ENCODE assay signal across 12 cellular contexts in the genomic region with DNA sequence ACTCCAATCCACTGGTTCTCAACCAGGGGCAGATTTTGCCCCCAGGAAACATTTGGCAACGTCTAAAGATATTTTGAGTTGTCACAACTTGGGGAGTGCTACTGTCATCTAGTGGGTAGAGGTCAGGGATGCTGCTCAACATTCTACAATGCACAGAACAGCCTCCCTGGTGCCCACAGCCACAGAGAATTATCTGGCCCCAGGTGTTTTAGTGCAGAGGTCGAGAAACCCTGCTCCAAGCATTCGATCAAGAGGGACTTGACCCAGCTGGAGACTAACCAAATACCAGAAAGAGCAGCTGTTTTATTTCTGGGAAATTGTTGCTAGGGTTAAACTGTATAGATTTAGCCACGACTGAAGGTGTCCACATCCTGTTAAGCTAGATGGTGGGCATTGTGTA. TPM values are rescaled to one million over a fixed set of nuclear protein-coding genes. Genes with fewer than 3 reads are reported as not detected.
DNase-seq lines count a peak whose midpoint lies in the region; ATAC-seq lines count a peak whose summit lies in the region.
"Had no signal": no experiment of that assay in that cellular context is flagged by ENCODE, and none has a peak within 500 bp of the region (broad histone marks: within the 10 kb centered on the region; RNA-seq: fewer than 3 reads in every experiment).

No MANE protein-coding gene starts in this region.

- no peaks in the 10 kb centered on the region for H3K27me3 Mint-ChIP-seq in activated CD4-positive, alpha-beta T cell treated with anti-CD3 and anti-CD28 coated beads, Interleukin-2, amount 10 ng/mL, durations not matched to agents 24 days and 14 days
- H3K27me3 Mint-ChIP-seq in T-helper 1 cell treated with Interleukin-12 subunit alpha and Interleukin-12 subunit beta and Interleukin-4 antibody, amounts not matched to agents 30 μg/mL and 1 μg/mL, for 36 hours (ENCODE audit: low read depth): no peaks in the 10 kb centered on the region
- H3K27me3 Mint-ChIP-seq in natural killer cell treated with Interleukin-12 subunit alpha and Interleukin-12 subunit beta and Interleukin-15 and Interleukin-18, amount 100 ng/mL, for 72 hours: no peaks in the 10 kb centered on the region

- peak overlapping the region; percentile 95 for H3K27ac Mint-ChIP-seq in activated CD4-positive, alpha-beta T cell treated with anti-CD3 and anti-CD28 coated beads, Interleukin-2, amount 10 ng/mL, durations not matched to agents 24 days and 14 days
- H3K27ac Mint-ChIP-seq in T-helper 1 cell treated with Interleukin-12 subunit alpha and Interleukin-12 subunit beta and Interleukin-4 antibody, amounts not matched to agents 30 μg/mL and 1 μg/mL, for 36 hours: peak overlapping the region; percentile 74
- H3K27ac Mint-ChIP-seq in natural killer cell treated with Interleukin-12 subunit alpha and Interleukin-12 subunit beta and Interleukin-15 and Interleukin-18, amount 100 ng/mL, for 72 hours: peak overlapping the region; percentile 96 to 98
- H3K27ac Mint-ChIP-seq: mesothelial cell of epicardium had no signal

- H3K36me3 Mint-ChIP-seq in activated CD4-positive, alpha-beta T cell treated with anti-CD3 and anti-CD28 coated beads, Interleukin-2, amount 10 ng/mL, durations not matched to agents 24 days and 14 days (ENCODE audit: low read depth): peaks cover 72% of the 10 kb centered on the region
- peaks cover 42% of the 10 kb centered on the region for H3K36me3 Mint-ChIP-seq in T-helper 1 cell treated with Interleukin-12 subunit alpha and Interleukin-12 subunit beta and Interleukin-4 antibody, amounts not matched to agents 30 μg/mL and 1 μg/mL, for 36 hours (ENCODE audit: low read depth)
- peaks cover 28% of the 10 kb centered on the region for H3K36me3 Mint-ChIP-seq in natural killer cell treated with Interleukin-12 subunit alpha and Interleukin-12 subunit beta and Interleukin-15 and Interleukin-18, amount 100 ng/mL, for 72 hours
- H3K36me3 Mint-ChIP-seq: mesothelial cell of epicardium had no signal

- DNase-seq in activated CD4-positive, alpha-beta T cell treated with anti-CD3 and anti-CD28 coated beads, Interleukin-2, amount 10 ng/mL, durations not matched to agents 24 days and 14 days: no peak
- no peak for DNase-seq in activated CD4-positive, alpha-beta T cell treated with anti-CD3 and anti-CD28 coated beads for 1 hour
- DNase-seq in natural killer cell treated with Interleukin-12 subunit alpha and Interleukin-12 subunit beta and Interleukin-15 and Interleukin-18, amount 100 ng/mL, for 72 hours (ENCODE audit: low spot score): no peak
- DNase-seq in central memory CD4-positive, alpha-beta T cell: no peak
- DNase-seq: PC-9 had no signal

- H3K4me1 Mint-ChIP-seq in activated CD4-positive, alpha-beta T cell treated with anti-CD3 and anti-CD28 coated beads, Interleukin-2, amount 10 ng/mL, durations not matched to agents 24 days and 14 days: peaks cover 93% of the 10 kb centered on the region
- H3K4me1 Mint-ChIP-seq in T-helper 1 cell treated with Interleukin-12 subunit alpha and Interleukin-12 subunit beta and Interleukin-4 antibody, amounts not matched to agents 30 μg/mL and 1 μg/mL, for 36 hours (ENCODE audit: low read depth): peaks cover 76% of the 10 kb centered on the region
- peaks cover 96 to 97% of the 10 kb centered on the region in 2 donors for H3K4me1 Mint-ChIP-seq in natural killer cell treated with Interleukin-12 subunit alpha and Interleukin-12 subunit beta and Interleukin-15 and Interleukin-18, amount 100 ng/mL, for 72 hours (ENCODE audit: low read depth in 2 of 2)

- peak overlapping the region; percentile 76 for H3K4me3 Mint-ChIP-seq in activated CD4-positive, alpha-beta T cell treated with anti-CD3 and anti-CD28 coated beads, Interleukin-2, amount 10 ng/mL, durations not matched to agents 24 days and 14 days
- H3K4me3 Mint-ChIP-seq in T-helper 1 cell treated with Interleukin-12 subunit alpha and Interleukin-12 subunit beta and Interleukin-4 antibody, amounts not matched to agents 30 μg/mL and 1 μg/mL, for 36 hours: peak overlapping the region; percentile 46
- peak overlapping the region; percentile 72 for H3K4me3 Mint-ChIP-seq in natural killer cell treated with Interleukin-12 subunit alpha and Interleukin-12 subunit beta and Interleukin-15 and Interleukin-18, amount 100 ng/mL, for 72 hours
- H3K4me3 Mint-ChIP-seq: mesothelial cell of epicardium had no signal

- peak; percentile 3 for ATAC-seq in HG02678 (IDR thresholded peaks at IDR 0.05; ENCODE audit: unreplicated experiment)
- ATAC-seq in natural killer cell treated with Interleukin-12 subunit alpha and Interleukin-12 subunit beta and Interleukin-15 and Interleukin-18, amount 100 ng/mL, for 72 hours: peak; percentile 52 to 57
- no peak for ATAC-seq in GM18861 (IDR thresholded peaks at IDR 0.05; ENCODE audit: unreplicated experiment)
- ATAC-seq in HG02610 (IDR thresholded peaks at IDR 0.05; ENCODE audit: unreplicated experiment): no peak

- intact Hi-C loops in activated CD4-positive, alpha-beta T cell treated with anti-CD3 and anti-CD28 coated beads, Interleukin-2, amount 10 ng/mL, durations not matched to agents 24 days and 14 days (cut with micrococcal nuclease): loop anchor here (1.0 kb wide), 1 partner anchor 52 kb away; no protein-coding TSS in a partner anchor

- H3K9me3 Mint-ChIP-seq in activated CD4-positive, alpha-beta T cell treated with anti-CD3 and anti-CD28 coated beads, Interleukin-2, amount 10 ng/mL, durations not matched to agents 24 days and 14 days: no peaks in the 10 kb centered on the region
- no peaks in the 10 kb centered on the region for H3K9me3 Mint-ChIP-seq in T-helper 1 cell treated with Interleukin-12 subunit alpha and Interleukin-12 subunit beta and Interleukin-4 antibody, amounts not matched to agents 30 μg/mL and 1 μg/mL, for 36 hours
- no peaks in the 10 kb centered on the region for H3K9me3 Mint-ChIP-seq in natural killer cell treated with Interleukin-12 subunit alpha and Interleukin-12 subunit beta and Interleukin-15 and Interleukin-18, amount 100 ng/mL, for 72 hours
- H3K9me3 Mint-ChIP-seq: mesothelial cell of epicardium had no signal

RNA-seq across cellular contexts. Expression of gene CD247, which starts 19.2 kb away (rescaled TPM):
- 183 and 186 TPM in 2 replicates for total RNA-seq in activated CD4-positive, alpha-beta T cell treated with anti-CD3 and anti-CD28 coated beads, Interleukin-2, amount 10 ng/mL, durations not matched to agents 24 days and 14 days
- total RNA-seq in natural killer cell treated with Interleukin-12 subunit alpha and Interleukin-12 subunit beta and Interleukin-15 and Interleukin-18, amount 100 ng/mL, for 72 hours: 100 to 1,000 TPM; 169 to 384 TPM
- total RNA-seq: chondrocyte, PC-9, renal cortical epithelial cell had no signal

RNA-seq across cellular contexts. Expression of gene CREG1, which starts 54.5 kb away (rescaled TPM):
- total RNA-seq in activated CD4-positive, alpha-beta T cell treated with anti-CD3 and anti-CD28 coated beads, Interleukin-2, amount 10 ng/mL, durations not matched to agents 24 days and 14 days: 12.3 and 13.6 TPM in 2 replicates
- total RNA-seq in natural killer cell treated with Interleukin-12 subunit alpha and Interleukin-12 subunit beta and Interleukin-15 and Interleukin-18, amount 100 ng/mL, for 72 hours: 10 to 100 TPM; 15.8 to 16.2 TPM

Comparison
In these comparisons a context has a peak if more than half of its experiments do, and no peak if none do; other contexts are left out.
1. ATAC-seq: peak in HG02678 (single experiment) and natural killer cell treated with Interleukin-12 subunit alpha and Interleukin-12 subunit beta and Interleukin-15 and Interleukin-18, amount 100 ng/mL, for 72 hours (2 of 2); none in GM18861 (single experiment) and HG02610 (single experiment).
2. Peak in every context shown above with its lines, with median percentiles within 50 percentile points of each other: H3K27ac Mint-ChIP-seq and H3K4me3 Mint-ChIP-seq.